ENCODE assay signal across 17 cellular contexts in the genomic region with DNA sequence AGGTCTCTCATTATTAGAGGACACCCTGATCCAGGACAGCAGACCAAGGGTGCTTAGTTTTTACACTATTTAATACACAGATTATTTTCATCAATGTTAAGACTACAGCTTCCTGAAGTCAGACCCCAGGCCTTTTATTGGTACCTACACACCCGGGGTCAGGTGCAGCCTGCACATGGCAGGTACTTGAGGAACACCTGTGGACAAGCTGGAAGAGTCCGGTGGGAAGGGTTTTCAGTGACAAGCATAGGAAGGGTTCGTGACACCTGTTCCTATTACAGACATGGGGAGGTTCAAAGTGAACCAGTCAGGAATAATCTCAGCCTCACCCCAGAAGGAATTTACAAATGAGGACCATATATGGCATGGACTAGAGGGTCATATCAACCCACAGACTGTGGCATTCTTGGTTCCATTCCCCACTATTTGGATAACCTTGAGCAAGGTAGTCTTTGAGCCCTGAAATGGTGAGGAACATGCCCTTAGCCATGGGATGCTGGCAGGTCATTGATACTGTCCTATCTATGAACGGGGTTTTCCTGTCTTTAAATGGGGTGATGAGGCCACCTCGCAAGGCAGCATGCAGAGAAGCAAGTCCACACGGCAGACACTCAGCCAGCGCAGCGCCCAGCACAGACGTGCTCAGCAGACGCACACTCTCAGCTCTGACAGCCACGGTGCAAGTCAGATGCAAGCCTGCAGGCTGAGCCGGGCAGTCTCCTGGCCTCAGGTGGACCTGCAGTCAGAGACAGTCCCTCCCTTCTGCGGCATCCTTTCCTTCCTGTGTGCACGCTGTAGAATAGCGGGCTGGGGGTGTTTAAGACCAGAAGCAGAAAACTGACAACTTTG.
DNase-seq lines count a peak whose midpoint lies in the region; ATAC-seq lines count a peak whose summit lies in the region.
"Had no signal": no experiment of that assay in that cellular context is flagged by ENCODE, and none has a peak within 500 bp of the region (broad histone marks: within the 10 kb centered on the region; RNA-seq: fewer than 3 reads in every experiment).

No MANE protein-coding gene starts in this region.

- H3K4me1 ChIP-seq in iPS-20b (ENCODE audit: insufficient read depth, low read length) (peaks cover 7% of the 10 kb centered on the region; the same call in 1 of the 2 replicates), aorta (ENCODE audit: control insufficient read depth in 1 of 2, insufficient read depth in 2 of 2, low read length in 2 of 2) (no peaks in the 10 kb centered on the region), mesenchymal stem cell (ENCODE audit: control insufficient read depth, insufficient read depth, low read depth, low read length) (no peaks in the 10 kb centered on the region)
- H3K4me1 ChIP-seq: Caco-2, SJCRH30 had no signal

- no peaks in the 10 kb centered on the region for H3K79me1 ChIP-seq in mesenchymal stem cell (replicated peaks; ENCODE audit: low read length, poor library complexity, severe bottlenecking)

- no peak overlapping the region for H2BK12ac ChIP-seq in mesenchymal stem cell (ENCODE audit: low read length in 2 of 2)

- H3K27me3 ChIP-seq in iPS-20b (ENCODE audit: insufficient read depth, low read length) = no peaks in the 10 kb centered on the region; the same call in 1 of the 2 replicates
- no peaks in the 10 kb centered on the region for H3K27me3 ChIP-seq in aorta (ENCODE audit: control insufficient read depth in 1 of 2, insufficient read depth in 2 of 2, low read length in 1 of 2)
- no peaks in the 10 kb centered on the region for H3K27me3 ChIP-seq in mesenchymal stem cell (ENCODE audit: control insufficient read depth in 1 of 2, insufficient read depth in 1 of 2, low read length in 2 of 2)
- H3K27me3 ChIP-seq: MG63 had no signal

- no peak overlapping the region for H3K14ac ChIP-seq in mesenchymal stem cell (ENCODE audit: low read length in 2 of 2)

- H3K27ac ChIP-seq in iPS-20b (ENCODE audit: low read length) (no peak overlapping the region), aorta (ENCODE audit: low read depth in 1 of 2, low read length in 2 of 2) (no peak overlapping the region), mesenchymal stem cell (ENCODE audit: low read length, poor library complexity, severe bottlenecking) (no peak overlapping the region)
- H3K27ac ChIP-seq: HL-60, SJCRH30 had no signal

- DNase-seq in NCI-H2029 (lab: John Stamatoyannopoulos, UW) = peak; percentile 33
- no peak for DNase-seq in NCI-H2029 treated with DMSO at 0.1 percent for 48 hours (lab: John Stamatoyannopoulos, UW)
- peak; percentile 29 for DNase-seq in NCI-H510A (lab: John Stamatoyannopoulos, UW)
- no peak for DNase-seq in aorta
- no peak for DNase-seq in mesenchymal stem cell
- DNase-seq in MV-4-11 (lab: John Stamatoyannopoulos, UW) = no peak
- DNase-seq: Caco-2; CD4-positive, CD25-positive, alpha-beta regulatory T cell; GF-D8; HCEC 1CT; Kasumi-1; MG63; NCI-H1105; NCI-H1930; SJCRH30 had no signal

- H3K9ac ChIP-seq in iPS-20b (ENCODE audit: low read depth, low read length) (no peak overlapping the region), mesenchymal stem cell (ENCODE audit: low read length) (no peak overlapping the region)

- H2BK120ac ChIP-seq in mesenchymal stem cell (ENCODE audit: low read depth, low read length) = no peak overlapping the region

- WGBS in aorta, 2 donors = 71 to 78% methylated on average over 15 of the region's 15 CpGs
- 72% methylated on average over 15 of the region's 15 CpGs for WGBS in mesenchymal stem cell

- no peak overlapping the region for H2BK15ac ChIP-seq in mesenchymal stem cell (ENCODE audit: low read depth, poor library complexity, severe bottlenecking)

- no peak overlapping the region for H3K18ac ChIP-seq in mesenchymal stem cell (ENCODE audit: low read depth in 1 of 2, low read length in 2 of 2)

- H3K4me3 ChIP-seq in iPS-20b (ENCODE audit: low read length) = peak overlapping the region; percentile 35; the same call in 1 of the 2 replicates
- H3K4me3 ChIP-seq in aorta (ENCODE audit: low read length in 2 of 2) = no peak overlapping the region
- H3K4me3 ChIP-seq in mesenchymal stem cell (ENCODE audit: insufficient read depth in 1 of 2, low read depth in 1 of 2, low read length in 2 of 2) = no peak overlapping the region
- H3K4me3 ChIP-seq: MG63, SJCRH30 had no signal

- H4K8ac ChIP-seq in mesenchymal stem cell (ENCODE audit: low read length) = no peak overlapping the region

- peak; percentile 36 for ATAC-seq in aorta (ENCODE audit: low FRiP score)

- no peak overlapping the region for H2BK5ac ChIP-seq in mesenchymal stem cell (ENCODE audit: low read depth, low read length, poor library complexity, severe bottlenecking)

- H3K36me3 ChIP-seq in iPS-20b (ENCODE audit: insufficient read depth, low read depth, low read length) (no peaks in the 10 kb centered on the region), aorta (ENCODE audit: control insufficient read depth in 1 of 2, insufficient read depth in 2 of 2, low read length in 1 of 2) (no peaks in the 10 kb centered on the region), mesenchymal stem cell (ENCODE audit: control insufficient read depth in 1 of 2, insufficient read depth in 2 of 2, low read depth in 1 of 2, low read length in 2 of 2) (no peaks in the 10 kb centered on the region)
- H3K36me3 ChIP-seq: MG63, SJCRH30 had no signal

- H3K23ac ChIP-seq in mesenchymal stem cell (ENCODE audit: low read length in 2 of 2) = no peak overlapping the region

- no peak overlapping the region for H2AK5ac ChIP-seq in mesenchymal stem cell (ENCODE audit: low read length, severe bottlenecking)

- no peak overlapping the region for H4K91ac ChIP-seq in mesenchymal stem cell (ENCODE audit: low read length)

- no peak overlapping the region for H3K4me2 ChIP-seq in mesenchymal stem cell (ENCODE audit: low read length, poor library complexity, severe bottlenecking)

- intact Hi-C loops in aorta (cut with DNase I) = no loop called here

- no peak overlapping the region for H3K4ac ChIP-seq in mesenchymal stem cell (ENCODE audit: low read depth in 1 of 2, low read length in 2 of 2)

- H3K9me3 ChIP-seq in iPS-20b (ENCODE audit: insufficient read depth, low read depth, low read length) (peaks cover 72% of the 10 kb centered on the region), aorta (ENCODE audit: control insufficient read depth, low read length) (no peaks in the 10 kb centered on the region), mesenchymal stem cell (ENCODE audit: control insufficient read depth, low read length) (peaks cover 20% of the 10 kb centered on the region)
- H3K9me3 ChIP-seq: MG63 had no signal

- H2AFZ ChIP-seq in mesenchymal stem cell (ENCODE audit: low read depth, low read length) = no peak overlapping the region

Comparison
In these comparisons a context has a peak if more than half of its experiments do, and no peak if none do; other contexts are left out.
1. DNase-seq: peak in NCI-H2029 (single experiment) and NCI-H510A (single experiment); none in NCI-H2029 treated with DMSO at 0.1 percent for 48 hours (single experiment), aorta (0 of 2), mesenchymal stem cell (single experiment) and MV-4-11 (single experiment).